Comparison of ENCODE assay signal across 23 cellular contexts in genomic region chr6:106256201-106256968, GRCh38.
A peak's percentile ranks its signal among the peaks of the same experiment; 100 is the strongest.
DNase-seq lines count a peak whose midpoint lies in the region; ATAC-seq and TF ChIP-seq lines count a peak whose summit lies in the region.
"Had no signal": no experiment of that assay in that cellular context is flagged by ENCODE, and none has a peak within 500 bp of the region (broad histone marks: within the 10 kb centered on the region; RNA-seq: fewer than 3 reads in every experiment).

No MANE protein-coding gene starts in this region.

- WGBS in smooth muscle cell (ENCODE audit: low lambda C conversion rate): 95% methylated on average over 4 of the region's 4 CpGs

- H3F3A ChIP-seq in smooth muscle cell (ENCODE audit: low read depth): no peaks in the 10 kb centered on the region

- intact Hi-C loops in activated CD4-positive, alpha-beta T cell treated with anti-CD3 and anti-CD28 coated beads for 36 hours (cut with DNase I, micrococcal nuclease): no loop called here
- intact Hi-C loops in gastrocnemius medialis (cut with DNase I; ENCODE audit: low total_unique reads): no loop called here
- intact Hi-C loops in ascending aorta (cut with DNase I): no loop called here

- no peak overlapping the region for H3K4me3 Mint-ChIP-seq in activated CD4-positive, alpha-beta T cell treated with anti-CD3 and anti-CD28 coated beads for 36 hours
- H3K4me3 Mint-ChIP-seq: GM23338; IgD-negative memory B cell; memory B cell; neural crest cell; T-helper 1 cell treated with Interleukin-12 subunit alpha and Interleukin-12 subunit beta and Interleukin-4 antibody, amounts not matched to agents 30 μg/mL and 1 μg/mL, for 36 hours had no signal

- no peaks in the 10 kb centered on the region for H3K9me3 Mint-ChIP-seq in activated CD4-positive, alpha-beta T cell treated with anti-CD3 and anti-CD28 coated beads for 36 hours (ENCODE audit: low read depth)
- H3K9me3 Mint-ChIP-seq: GM23338; IgD-negative memory B cell; memory B cell; neural crest cell; T-helper 1 cell treated with Interleukin-12 subunit alpha and Interleukin-12 subunit beta and Interleukin-4 antibody, amounts not matched to agents 30 μg/mL and 1 μg/mL, for 36 hours had no signal

- in situ Hi-C loops in gastrocnemius medialis (cut with MboI; ENCODE audit: low sequenced_read_pairs in 4 of 4): no loop called here

- H3K9ac ChIP-seq in smooth muscle cell (ENCODE audit: low read depth): no peak overlapping the region

- CTCF ChIA-PET in activated CD4-positive, alpha-beta T cell treated with anti-CD3 and anti-CD28 coated beads for 36 hours (lab: Charles Lee): interaction anchor here (0.9 to 2.3 kb wide), 4 partner anchors 8 to 33 kb away, joined by 3 to 6 read pairs (median 4); no protein-coding TSS in a partner anchor

- no peak overlapping the region for H3K27ac Mint-ChIP-seq in activated CD4-positive, alpha-beta T cell treated with anti-CD3 and anti-CD28 coated beads for 36 hours
- H3K27ac Mint-ChIP-seq: GM23338; IgD-negative memory B cell; memory B cell; T-helper 1 cell treated with Interleukin-12 subunit alpha and Interleukin-12 subunit beta and Interleukin-4 antibody, amounts not matched to agents 30 μg/mL and 1 μg/mL, for 36 hours had no signal

- peak; percentile 42 for ATAC-seq in activated CD4-positive, alpha-beta T cell treated with anti-CD3 and anti-CD28 coated beads for 36 hours
- ATAC-seq in RWPE2 (ENCODE audit: low read depth): peak; percentile 67
- no peak for ATAC-seq in GM19023 (IDR thresholded peaks at IDR 0.05; ENCODE audit: unreplicated experiment)
- no peak for ATAC-seq in gastrocnemius medialis
- ATAC-seq: GM23338, Panc1, right cardiac atrium had no signal

- H3K9me3 ChIP-seq in RWPE2 (ENCODE audit: severe bottlenecking): no peaks in the 10 kb centered on the region
- H3K9me3 ChIP-seq in smooth muscle cell (replicated peaks; ENCODE audit: low read depth): no peaks in the 10 kb centered on the region
- H3K9me3 ChIP-seq in gastrocnemius medialis: no peaks in the 10 kb centered on the region
- H3K9me3 ChIP-seq in ascending aorta: no peaks in the 10 kb centered on the region
- H3K9me3 ChIP-seq: testis had no signal

- no peak overlapping the region for H2AFZ ChIP-seq in smooth muscle cell (ENCODE audit: low read depth)
- H2AFZ ChIP-seq: GM23338 had no signal

- H3K27me3 Mint-ChIP-seq in activated CD4-positive, alpha-beta T cell treated with anti-CD3 and anti-CD28 coated beads for 36 hours: no peaks in the 10 kb centered on the region
- H3K27me3 Mint-ChIP-seq: IgD-negative memory B cell, memory B cell had no signal

- no peak for TF ChIP-seq CTCF in RWPE2 (IDR thresholded peaks at IDR 0.05; ENCODE audit: poor library complexity, severe bottlenecking)
- TF ChIP-seq CTCF in smooth muscle cell (IDR thresholded peaks at IDR 0.05; ENCODE audit: borderline replicate concordance, insufficient read depth, poor library complexity, severe bottlenecking): no peak
- no peak for TF ChIP-seq CTCF in gastrocnemius medialis (IDR thresholded peaks at IDR 0.05 in 4 of 5, conservative IDR thresholded peaks at IDR 0.05 in 1 of 5)
- TF ChIP-seq CTCF in ascending aorta (IDR thresholded peaks at IDR 0.05): no peak

- H3K4me3 ChIP-seq in RWPE2 (ENCODE audit: severe bottlenecking): no peak overlapping the region
- H3K4me3 ChIP-seq in smooth muscle cell: no peak overlapping the region
- no peak overlapping the region for H3K4me3 ChIP-seq in gastrocnemius medialis
- no peak overlapping the region for H3K4me3 ChIP-seq in ascending aorta
- H3K4me3 ChIP-seq: GM23338, testis had no signal

- peaks cover 11% of the 10 kb centered on the region for H3K36me3 Mint-ChIP-seq in activated CD4-positive, alpha-beta T cell treated with anti-CD3 and anti-CD28 coated beads for 36 hours (ENCODE audit: low read depth)

- POLR2A ChIA-PET in activated CD4-positive, alpha-beta T cell treated with anti-CD3 and anti-CD28 coated beads for 36 hours (lab: Charles Lee): no interaction called here

- H3K79me2 ChIP-seq in smooth muscle cell (ENCODE audit: low read depth): peaks cover 27% of the 10 kb centered on the region

- no peaks in the 10 kb centered on the region for H3K36me3 ChIP-seq in RWPE2 (ENCODE audit: low read depth)
- no peaks in the 10 kb centered on the region for H3K36me3 ChIP-seq in smooth muscle cell (ENCODE audit: low read depth)
- H3K36me3 ChIP-seq in gastrocnemius medialis: no peaks in the 10 kb centered on the region
- no peaks in the 10 kb centered on the region for H3K36me3 ChIP-seq in ascending aorta
- H3K36me3 ChIP-seq: brain microvascular endothelial cell had no signal

- peaks cover 57% of the 10 kb centered on the region for H4K20me1 ChIP-seq in smooth muscle cell (ENCODE audit: low read depth)

- no peak for DNase-seq in activated CD4-positive, alpha-beta T cell treated with anti-CD3 and anti-CD28 coated beads for 36 hours
- DNase-seq in activated CD4-positive, alpha-beta T cell treated with anti-CD3 and anti-CD28 coated beads for 4 hours: no peak
- DNase-seq in RWPE2 (ENCODE audit: low spot score): no peak
- DNase-seq in fibroblast of peridontal ligament (ENCODE audit: extremely low read depth): peak; percentile 85
- DNase-seq in smooth muscle cell (lab: John Stamatoyannopoulos, UW; ENCODE audit: unreplicated experiment): no peak
- DNase-seq in gastrocnemius medialis: no peak
- DNase-seq in ascending aorta (ENCODE audit: low spot score in 2 of 2): no peak
- DNase-seq: activated CD8-positive, alpha-beta memory T cell treated with anti-CD3 and anti-CD28 coated beads, Interleukin-2, amount 50 U/mL, for 4 hours; activated naive CD4-positive, alpha-beta T cell; Calu3; foreskin melanocyte; NCI-H524 treated with DMSO at 0.1 percent for 48 hours; right cardiac atrium; stimulated activated CD8-positive, alpha-beta memory T cell treated with anti-CD3 and anti-CD28 coated beads, Interleukin-4, amount 100 ng/mL, for 48 hours; testis had no signal

- H3K4me2 ChIP-seq in smooth muscle cell: no peak overlapping the region
- H3K4me2 ChIP-seq: GM23338 had no signal

- TF ChIP-seq POLR2A in gastrocnemius medialis (IDR thresholded peaks at IDR 0.05): no peak

- peak overlapping the region; percentile 89 for H3K27ac ChIP-seq in RWPE2 (ENCODE audit: poor library complexity, severe bottlenecking)
- H3K27ac ChIP-seq in smooth muscle cell (ENCODE audit: low read depth): no peak overlapping the region
- no peak overlapping the region for H3K27ac ChIP-seq in gastrocnemius medialis
- no peak overlapping the region for H3K27ac ChIP-seq in ascending aorta
- H3K27ac ChIP-seq: testis had no signal

- H3K27me3 ChIP-seq in RWPE2 (ENCODE audit: insufficient read depth, poor library complexity, severe bottlenecking) (no peaks in the 10 kb centered on the region), smooth muscle cell (ENCODE audit: low read depth) (no peaks in the 10 kb centered on the region), gastrocnemius medialis (no peaks in the 10 kb centered on the region), ascending aorta (no peaks in the 10 kb centered on the region)
- H3K27me3 ChIP-seq: brain microvascular endothelial cell, testis had no signal

- H3K4me1 ChIP-seq in RWPE2 (ENCODE audit: insufficient read depth, poor library complexity, severe bottlenecking) (peaks cover 63% of the 10 kb centered on the region), smooth muscle cell (ENCODE audit: low read depth) (no peaks in the 10 kb centered on the region), gastrocnemius medialis (peaks cover 12 to 32% of the 10 kb centered on the region in 2 donors), ascending aorta (peaks cover 0 to 6% of the 10 kb centered on the region in 2 donors)
- H3K4me1 ChIP-seq: testis had no signal

- peaks cover 16% of the 10 kb centered on the region for H3K4me1 Mint-ChIP-seq in activated CD4-positive, alpha-beta T cell treated with anti-CD3 and anti-CD28 coated beads for 36 hours
- H3K4me1 Mint-ChIP-seq: GM23338, neural crest cell had no signal

Comparison
In these comparisons a context has a peak if more than half of its experiments do, and no peak if none do; other contexts are left out.
1. ATAC-seq: peak in activated CD4-positive, alpha-beta T cell treated with anti-CD3 and anti-CD28 coated beads for 36 hours (single experiment) and RWPE2 (single experiment); none in GM19023 (single experiment) and gastrocnemius medialis (0 of 2).